ENCODE assay signal across 14 cellular contexts in the genomic region with DNA sequence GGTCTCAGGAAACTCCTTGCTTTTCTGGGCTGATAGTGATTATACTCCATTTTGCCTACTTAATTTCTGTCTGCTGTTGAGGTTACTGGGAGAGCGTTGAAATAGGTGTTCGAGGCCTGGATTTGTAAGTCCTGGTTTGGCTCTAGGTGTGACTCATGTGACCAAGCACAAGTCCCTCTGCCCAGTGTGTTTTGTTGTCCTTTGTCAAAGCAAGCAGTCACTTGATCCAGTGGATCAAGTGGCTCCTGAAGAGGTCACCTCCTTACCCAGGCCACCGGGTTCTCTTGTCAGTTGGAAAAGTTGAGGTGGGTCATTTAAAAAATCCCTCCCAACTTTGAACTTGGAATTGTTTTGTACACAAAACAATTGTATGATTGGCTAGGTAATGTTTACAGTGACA.
DNase-seq lines count a peak whose midpoint lies in the region; ATAC-seq and TF ChIP-seq lines count a peak whose summit lies in the region.
"Had no signal": no experiment of that assay in that cellular context is flagged by ENCODE, and none has a peak within 500 bp of the region (broad histone marks: within the 10 kb centered on the region; RNA-seq: fewer than 3 reads in every experiment).

No MANE protein-coding gene starts in this region.

- in situ Hi-C loops in gastrocnemius medialis (cut with MboI; ENCODE audit: low sequenced_read_pairs in 4 of 4): loop anchor here in 1 of 4 donors (25.0 kb wide), 1 partner anchor 487 kb away; a partner anchor contains a TSS
- in situ Hi-C loops in G401 (cut with HindIII; ENCODE audit: low sequenced_read_pairs): no loop called here

- no peaks in the 10 kb centered on the region for H3K36me3 ChIP-seq in left ventricle myocardium inferior
- no peaks in the 10 kb centered on the region for H3K36me3 ChIP-seq in lower lobe of right lung
- H3K36me3 ChIP-seq in gastrocnemius medialis: no peaks in the 10 kb centered on the region
- no peaks in the 10 kb centered on the region for H3K36me3 ChIP-seq in uterus

- CTCF ChIA-PET in GM10248 (lab: Yijun Ruan, JAX): no interaction called here
- CTCF ChIA-PET in T-cell (lab: Charles Lee): no interaction called here

- TF ChIP-seq CTCF in left ventricle myocardium inferior (IDR thresholded peaks at IDR 0.05; ENCODE audit: borderline replicate concordance): no peak
- no peak for TF ChIP-seq CTCF in lower lobe of right lung (IDR thresholded peaks at IDR 0.05)
- TF ChIP-seq CTCF in gastrocnemius medialis (IDR thresholded peaks at IDR 0.05 in 4 of 5, conservative IDR thresholded peaks at IDR 0.05 in 1 of 5): no peak
- no peak for TF ChIP-seq CTCF in uterus (IDR thresholded peaks at IDR 0.05)
- TF ChIP-seq CTCF in GM10248 (IDR thresholded peaks at IDR 0.05; ENCODE audit: control extremely low read depth, extremely low read depth, low read depth, missing control alignments): no peak

- H3K9me3 ChIP-seq in left ventricle myocardium inferior (replicated peaks) (no peaks in the 10 kb centered on the region), lower lobe of right lung (no peaks in the 10 kb centered on the region), gastrocnemius medialis (no peaks in the 10 kb centered on the region), uterus (no peaks in the 10 kb centered on the region)

- DNase-seq in left ventricle myocardium inferior (no peak), Right ventricle myocardium inferior (ENCODE audit: missing footprints) (no peak), lower lobe of right lung (no peak), gastrocnemius medialis (peak; percentile 55 to 56), uterus (no peak), GM10248 (ENCODE audit: extremely low spot score) (no peak), T-cell (no peak), G401 (ENCODE audit: low spot score) (no peak)
- DNase-seq: CD8-positive, alpha-beta memory T cell; H7; NCI-H1048; NCI-H2081 treated with DMSO at 0.1 percent for 48 hours; NCI-H524 had no signal

- H3K27me3 ChIP-seq in left ventricle myocardium inferior (ENCODE audit: low read depth) (no peaks in the 10 kb centered on the region), lower lobe of right lung (ENCODE audit: low read depth) (no peaks in the 10 kb centered on the region), gastrocnemius medialis (no peaks in the 10 kb centered on the region), uterus (no peaks in the 10 kb centered on the region)
- H3K27me3 ChIP-seq: BLaER1 treated with 17β-estradiol and CSF1 and Interleukin-3, amounts not matched to agents 10 nM and 100 nM had no signal

- TF ChIP-seq POLR2A in gastrocnemius medialis (IDR thresholded peaks at IDR 0.05) (peak in 1 of 2 donors; percentile 37), uterus (IDR thresholded peaks at IDR 0.05) (no peak)

- H3K36me3 Mint-ChIP-seq in T-cell: peaks cover 53% of the 10 kb centered on the region

- H3K27ac ChIP-seq in left ventricle myocardium inferior (replicated peaks) (peak overlapping the region; percentile 81), lower lobe of right lung (peak overlapping the region; percentile 4), gastrocnemius medialis (peak overlapping the region; percentile 91 to 97 (median 93)), uterus (peak overlapping the region; percentile 92 to 93)
- H3K27ac ChIP-seq: BLaER1 treated with 17β-estradiol and CSF1 and Interleukin-3, amounts not matched to agents 10 nM and 100 nM had no signal

- no peak for ATAC-seq in Right ventricle myocardium inferior
- no peak for ATAC-seq in lower lobe of right lung
- peak; percentile 13 to 30 for ATAC-seq in gastrocnemius medialis
- no peak for ATAC-seq in T-cell (replicated peaks in 1 of 4)

- no peak overlapping the region for H3K27ac Mint-ChIP-seq in T-cell

- no peak overlapping the region for H3K4me3 Mint-ChIP-seq in T-cell
- H3K4me3 Mint-ChIP-seq: CD8-positive, alpha-beta memory T cell had no signal

- H3K4me1 Mint-ChIP-seq in T-cell: peaks cover 2 to 13% (median 12%) of the 10 kb centered on the region in 3 donors

- intact Hi-C loops in left ventricle myocardium inferior (cut with micrococcal nuclease): no loop called here
- intact Hi-C loops in Right ventricle myocardium inferior (cut with DNase I): loop anchor here (5.0 kb wide), 1 partner anchor 68 kb away; no protein-coding TSS in a partner anchor
- intact Hi-C loops in lower lobe of right lung (cut with DNase I): no loop called here
- intact Hi-C loops in gastrocnemius medialis (cut with DNase I; ENCODE audit: low total_unique reads): loop anchor here (2.0 to 10.0 kb wide), 3 partner anchors 69 to 1591 kb away; no protein-coding TSS in a partner anchor
- intact Hi-C loops in uterus (cut with DNase I; ENCODE audit: low total_unique reads): no loop called here

- H3K27me3 Mint-ChIP-seq in T-cell: no peaks in the 10 kb centered on the region
- H3K27me3 Mint-ChIP-seq: CD8-positive, alpha-beta memory T cell had no signal

- no peaks in the 10 kb centered on the region for H3K9me3 Mint-ChIP-seq in T-cell
- H3K9me3 Mint-ChIP-seq: CD8-positive, alpha-beta memory T cell had no signal

- no peak overlapping the region for H3K4me3 ChIP-seq in left ventricle myocardium inferior
- no peak overlapping the region for H3K4me3 ChIP-seq in lower lobe of right lung
- H3K4me3 ChIP-seq in gastrocnemius medialis: no peak overlapping the region
- no peak overlapping the region for H3K4me3 ChIP-seq in uterus
- H3K4me3 ChIP-seq: BLaER1 treated with 17β-estradiol and CSF1 and Interleukin-3, amounts not matched to agents 10 nM and 100 nM had no signal

- POLR2A ChIA-PET in GM10248 (lab: Yijun Ruan, JAX): no interaction called here
- POLR2A ChIA-PET in T-cell (lab: Charles Lee): no interaction called here

- H3K4me1 ChIP-seq in left ventricle myocardium inferior (peaks cover 89% of the 10 kb centered on the region), lower lobe of right lung (peaks cover 11% of the 10 kb centered on the region), gastrocnemius medialis (peaks cover 57 to 58% of the 10 kb centered on the region in 2 donors), uterus (peaks cover 0 to 9% of the 10 kb centered on the region in 2 donors)

Comparison
In these comparisons a context has a peak if more than half of its experiments do, and no peak if none do; other contexts are left out.
1. intact Hi-C loops: an anchor here in Right ventricle myocardium inferior (5.0 kb wide) and gastrocnemius medialis (2.0 to 10.0 kb wide); none called in left ventricle myocardium inferior, lower lobe of right lung and uterus.
2. DNase-seq: peak in gastrocnemius medialis (2 of 2); none in left ventricle myocardium inferior (single experiment), Right ventricle myocardium inferior (single experiment), lower lobe of right lung (single experiment), uterus (0 of 2), GM10248 (single experiment), T-cell (0 of 34) and G401 (single experiment).
3. H3K27ac ChIP-seq: peak in every context shown above with its lines; median percentile 93 in gastrocnemius medialis; 92 in uterus; 81 in left ventricle myocardium inferior; 4 in lower lobe of right lung.
4. ATAC-seq: peak in gastrocnemius medialis (2 of 2); none in Right ventricle myocardium inferior (single experiment), lower lobe of right lung (0 of 2) and T-cell (0 of 4).